ENCODE assay signal across 29 cellular contexts in genomic region chr4:121449416-121449815, GRCh38.
"Had no signal": no experiment of that assay in that cellular context is flagged by ENCODE, and none has a peak within 500 bp of the region (broad histone marks: within the 10 kb centered on the region; RNA-seq: fewer than 3 reads in every experiment).

No MANE protein-coding gene starts in this region.

- H3K4me3 ChIP-seq: esophagus muscularis mucosa, heart right ventricle, pancreas, prostate gland, sigmoid colon, thyroid gland had no signal

- H3K27me3 ChIP-seq: esophagus muscularis mucosa, heart right ventricle, pancreas, sigmoid colon, thyroid gland had no signal

- FAIRE-seq: bronchial epithelial cell, pancreas, small intestine had no signal

- H3K9me3 ChIP-seq: esophagus muscularis mucosa, pancreas, prostate gland, sigmoid colon, thyroid gland had no signal

- H3K27ac ChIP-seq: esophagus muscularis mucosa, foreskin keratinocyte, heart right ventricle, pancreas, prostate gland, sigmoid colon, thyroid gland had no signal

- H3K36me3 ChIP-seq: esophagus muscularis mucosa, heart right ventricle, pancreas, prostate gland, sigmoid colon, thyroid gland had no signal

- H3K4me1 Mint-ChIP-seq: activated CD4-positive, alpha-beta T cell treated with anti-CD3 and anti-CD28 coated beads, Interleukin-2, amount 10 ng/mL, durations not matched to agents 24 days and 14 days; central memory CD8-positive, alpha-beta T cell; neural crest cell; stimulated activated effector memory CD8-positive, alpha-beta T cell treated with anti-CD3 and anti-CD28 coated beads, Interleukin-12 subunit alpha, Interleukin-12 subunit beta, amount 100 ng/mL, for 72 hours; stimulated activated naive CD8-positive, alpha-beta T cell treated with anti-CD3 and anti-CD28 coated beads, Interleukin-15, amount 100 ng/mL, for 72 hours had no signal

- H3K4me3 Mint-ChIP-seq: activated CD4-positive, alpha-beta memory T cell treated with anti-CD3 and anti-CD28 coated beads for 36 hours; activated CD4-positive, alpha-beta T cell treated with anti-CD3 and anti-CD28 coated beads, Interleukin-2, amount 10 ng/mL, durations not matched to agents 24 days and 14 days; activated T-cell treated with anti-CD3 and anti-CD28 coated beads, Interleukin-2, amount 50 U/mL, for 24 hours; central memory CD8-positive, alpha-beta T cell; dendritic cell treated with granulocyte-macrophage colony-stimulating factor and Interleukin-4, amounts not matched to agents 40 ng/mL and 50 ng/mL, for 4 days; endodermal cell; naive thymus-derived CD4-positive, alpha-beta T cell; neural crest cell; stimulated activated effector memory CD8-positive, alpha-beta T cell treated with anti-CD3 and anti-CD28 coated beads, Interleukin-12 subunit alpha, Interleukin-12 subunit beta, amount 100 ng/mL, for 72 hours; stimulated activated naive CD8-positive, alpha-beta T cell treated with anti-CD3 and anti-CD28 coated beads, Interleukin-15, amount 100 ng/mL, for 72 hours had no signal

- ATAC-seq: foreskin keratinocyte; heart right ventricle; left colon; naive thymus-derived CD4-positive, alpha-beta T cell; pancreas; stimulated activated effector memory CD8-positive, alpha-beta T cell treated with anti-CD3 and anti-CD28 coated beads, Interleukin-12 subunit alpha, Interleukin-12 subunit beta, amount 100 ng/mL, for 72 hours; stimulated activated naive CD8-positive, alpha-beta T cell treated with anti-CD3 and anti-CD28 coated beads, Interleukin-15, amount 100 ng/mL, for 72 hours had no signal

- H3K27ac Mint-ChIP-seq: activated CD4-positive, alpha-beta memory T cell treated with anti-CD3 and anti-CD28 coated beads for 36 hours; activated CD4-positive, alpha-beta T cell treated with anti-CD3 and anti-CD28 coated beads, Interleukin-2, amount 10 ng/mL, durations not matched to agents 24 days and 14 days; activated T-cell treated with anti-CD3 and anti-CD28 coated beads, Interleukin-2, amount 50 U/mL, for 24 hours; dendritic cell treated with granulocyte-macrophage colony-stimulating factor and Interleukin-4, amounts not matched to agents 40 ng/mL and 50 ng/mL, for 4 days; endodermal cell; naive thymus-derived CD4-positive, alpha-beta T cell; stimulated activated effector memory CD8-positive, alpha-beta T cell treated with anti-CD3 and anti-CD28 coated beads, Interleukin-12 subunit alpha, Interleukin-12 subunit beta, amount 100 ng/mL, for 72 hours; stimulated activated naive CD8-positive, alpha-beta T cell treated with anti-CD3 and anti-CD28 coated beads, Interleukin-15, amount 100 ng/mL, for 72 hours had no signal

- H3K4me1 ChIP-seq: esophagus muscularis mucosa, foreskin keratinocyte, prostate gland, sigmoid colon, thyroid gland had no signal

- H3K36me3 Mint-ChIP-seq: activated CD4-positive, alpha-beta memory T cell treated with anti-CD3 and anti-CD28 coated beads for 36 hours; naive thymus-derived CD4-positive, alpha-beta T cell; stimulated activated effector memory CD8-positive, alpha-beta T cell treated with anti-CD3 and anti-CD28 coated beads, Interleukin-12 subunit alpha, Interleukin-12 subunit beta, amount 100 ng/mL, for 72 hours had no signal

- H3K9me3 Mint-ChIP-seq: activated CD4-positive, alpha-beta memory T cell treated with anti-CD3 and anti-CD28 coated beads for 36 hours; activated CD4-positive, alpha-beta T cell treated with anti-CD3 and anti-CD28 coated beads, Interleukin-2, amount 10 ng/mL, durations not matched to agents 24 days and 14 days; activated T-cell treated with anti-CD3 and anti-CD28 coated beads, Interleukin-2, amount 50 U/mL, for 24 hours; central memory CD8-positive, alpha-beta T cell; dendritic cell treated with granulocyte-macrophage colony-stimulating factor and Interleukin-4, amounts not matched to agents 40 ng/mL and 50 ng/mL, for 4 days; stimulated activated effector memory CD8-positive, alpha-beta T cell treated with anti-CD3 and anti-CD28 coated beads, Interleukin-12 subunit alpha, Interleukin-12 subunit beta, amount 100 ng/mL, for 72 hours; stimulated activated naive CD8-positive, alpha-beta T cell treated with anti-CD3 and anti-CD28 coated beads, Interleukin-15, amount 100 ng/mL, for 72 hours had no signal

- DNase-seq: activated CD4-positive, alpha-beta memory T cell treated with anti-CD3 and anti-CD28 coated beads for 36 hours; activated CD4-positive, alpha-beta T cell treated with anti-CD3 and anti-CD28 coated beads, Interleukin-2, amount 10 ng/mL, durations not matched to agents 24 days and 14 days; activated CD4-positive, CD25-positive, alpha-beta regulatory T cell treated with anti-CD3 and anti-CD28 coated beads, Interleukin-2, amount 50 U/mL, for 72 hours; activated CD8-positive, alpha-beta memory T cell treated with anti-CD3 and anti-CD28 coated beads, Interleukin-2, amount 50 U/mL, for 48 hours; activated gamma-delta T cell treated with Interleukin-2 at 50 U/mL for 16 hours; activated naive CD4-positive, alpha-beta T cell treated with anti-CD3 and anti-CD28 coated beads, Interleukin-2, amount 50 U/mL, for 16 hours; activated T-cell treated with anti-CD3 and anti-CD28 coated beads, Interleukin-2, amount 50 U/mL, for 24 hours; endodermal cell; foreskin keratinocyte; heart right ventricle; left colon; midbrain; naive thymus-derived CD4-positive, alpha-beta T cell; nucleus accumbens; pancreas; sigmoid colon; small intestine; stimulated activated CD4-positive, alpha-beta T cell treated with anti-CD3 and anti-CD28 coated beads, Interleukin-4, amount 100 ng/mL, for 24 hours; stimulated activated naive CD8-positive, alpha-beta T cell treated with anti-CD3 and anti-CD28 coated beads, Interleukin-15, amount 100 ng/mL, for 72 hours; substantia nigra; T-helper 2 cell; thyroid gland had no signal
